ENCODE assay signal across 19 cellular contexts in the genomic region with DNA sequence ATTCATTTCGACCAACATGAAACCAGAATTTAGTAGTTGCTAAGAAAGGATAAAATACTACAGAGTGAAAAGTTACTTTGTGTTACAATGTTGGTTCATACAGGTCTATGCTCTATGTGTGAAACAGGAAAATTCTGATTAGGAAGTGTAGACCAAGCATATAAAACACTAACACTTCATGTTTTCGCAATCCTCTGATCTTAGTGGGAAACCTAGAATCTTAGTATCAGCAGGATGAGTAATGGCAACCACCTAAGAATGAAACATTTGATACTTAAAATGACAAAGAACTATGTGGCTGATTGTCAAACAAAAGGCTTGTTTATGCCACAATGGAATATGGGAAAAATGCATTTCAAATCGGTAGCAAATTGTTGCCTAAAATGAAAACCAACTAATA.
DNase-seq lines count a peak whose midpoint lies in the region; ATAC-seq, FAIRE-seq and TF ChIP-seq lines count a peak whose summit lies in the region.
"Had no signal": no experiment of that assay in that cellular context is flagged by ENCODE, and none has a peak within 500 bp of the region (broad histone marks: within the 10 kb centered on the region; RNA-seq: fewer than 3 reads in every experiment).

No MANE protein-coding gene starts in this region.

- intact Hi-C loops in kidney (cut with DNase I) (no loop called here), lower lobe of right lung (cut with DNase I) (no loop called here), uterus (cut with DNase I; ENCODE audit: low total_unique reads) (no loop called here)

- peak; percentile 45 for DNase-seq in ELR (ENCODE audit: low read depth)
- DNase-seq in LHCN-M2 (ENCODE audit: low read depth) = peak; percentile 44
- DNase-seq in amniotic epithelial cell (ENCODE audit: low read depth) = peak; percentile 68
- DNase-seq in kidney = no peak
- no peak for DNase-seq in lower lobe of right lung
- no peak for DNase-seq in uterus
- DNase-seq: BE2C; CD4-positive, alpha-beta memory T cell; DMS79 treated with DMSO at 0.1 percent for 48 hours; GF-D8; Karpas-422; NCI-H1436 treated with DMSO at 0.1 percent for 48 hours; NCI-H2081 treated with DMSO at 0.1 percent for 48 hours; NCI-H345; NCI-H69 had no signal

- H3K4me3 ChIP-seq in kidney (ENCODE audit: low read length in 2 of 2) (no peak overlapping the region), lower lobe of right lung (no peak overlapping the region), uterus (no peak overlapping the region)
- H3K4me3 ChIP-seq: SK-N-MC had no signal

- TF ChIP-seq POLR2A in uterus (IDR thresholded peaks at IDR 0.05) = no peak

- peak; percentile 56 for FAIRE-seq in kidney (lab: Jason Lieb, UNC)
- FAIRE-seq: H1 had no signal

- TF ChIP-seq CTCF in kidney (IDR thresholded peaks at IDR 0.05; ENCODE audit: borderline replicate concordance, extremely low read depth, insufficient read depth) = no peak
- no peak for TF ChIP-seq CTCF in lower lobe of right lung (IDR thresholded peaks at IDR 0.05)
- TF ChIP-seq CTCF in uterus (IDR thresholded peaks at IDR 0.05) = no peak

- H3K9ac ChIP-seq in kidney (ENCODE audit: low read length in 2 of 2) = no peak overlapping the region

- H3K36me3 ChIP-seq in kidney (ENCODE audit: control insufficient read depth in 1 of 2, insufficient read depth in 2 of 2, low read length in 2 of 2) (no peaks in the 10 kb centered on the region), lower lobe of right lung (no peaks in the 10 kb centered on the region), uterus (no peaks in the 10 kb centered on the region)
- H3K36me3 ChIP-seq: BE2C had no signal

- ATAC-seq in lower lobe of right lung = no peak
- ATAC-seq in HG03457 (IDR thresholded peaks at IDR 0.05; ENCODE audit: unreplicated experiment) = no peak
- ATAC-seq: Right ventricle myocardium inferior had no signal

- no peak overlapping the region for H3K27ac ChIP-seq in kidney (ENCODE audit: low read depth in 2 of 2, low read length in 2 of 2)
- H3K27ac ChIP-seq in lower lobe of right lung = no peak overlapping the region
- no peak overlapping the region for H3K27ac ChIP-seq in uterus
- H3K27ac ChIP-seq: SK-N-MC had no signal

- no peaks in the 10 kb centered on the region for H3K4me1 ChIP-seq in kidney (ENCODE audit: control insufficient read depth in 1 of 2, insufficient read depth in 1 of 2, low read depth in 1 of 2, low read length in 2 of 2)
- H3K4me1 ChIP-seq in lower lobe of right lung = no peaks in the 10 kb centered on the region
- no peaks in the 10 kb centered on the region for H3K4me1 ChIP-seq in uterus

- H3K9me3 ChIP-seq in kidney (ENCODE audit: control insufficient read depth in 1 of 2, low read length in 2 of 2) = no peaks in the 10 kb centered on the region
- H3K9me3 ChIP-seq in lower lobe of right lung = no peaks in the 10 kb centered on the region
- no peaks in the 10 kb centered on the region for H3K9me3 ChIP-seq in uterus
- H3K9me3 ChIP-seq: BE2C had no signal

- H3K27me3 ChIP-seq in lower lobe of right lung (ENCODE audit: low read depth) = no peaks in the 10 kb centered on the region
- H3K27me3 ChIP-seq in uterus = no peaks in the 10 kb centered on the region
- H3K27me3 ChIP-seq: BE2C had no signal

Comparison
In these comparisons a context has a peak if more than half of its experiments do, and no peak if none do; other contexts are left out.
1. DNase-seq: peak in ELR (single experiment), LHCN-M2 (single experiment) and amniotic epithelial cell (single experiment); none in kidney (single experiment), lower lobe of right lung (single experiment) and uterus (0 of 2).